Comparison of ENCODE assay signal across 22 cellular contexts in genomic region chr12:41545761-41546160, GRCh38.
"Had no signal": no experiment of that assay in that cellular context is flagged by ENCODE, and none has a peak within 500 bp of the region (broad histone marks: within the 10 kb centered on the region; RNA-seq: fewer than 3 reads in every experiment).

No MANE protein-coding gene starts in this region.

- H3K4me3 ChIP-seq: colonic mucosa, esophagus muscularis mucosa, gastroesophageal sphincter, heart left ventricle, hepatocyte, left lung, lower lobe of right lung, mucosa of descending colon had no signal

- H3K27ac Mint-ChIP-seq: dendritic cell treated with granulocyte-macrophage colony-stimulating factor and Interleukin-4, amounts not matched to agents 40 ng/mL and 50 ng/mL, for 4 days; effector memory CD8-positive, alpha-beta T cell; endodermal cell; immature natural killer cell; mesothelial cell of epicardium; naive B cell had no signal

- H3K4me1 Mint-ChIP-seq: endodermal cell, immature natural killer cell, mesothelial cell of epicardium, naive B cell had no signal

- H3K4me3 Mint-ChIP-seq: dendritic cell treated with granulocyte-macrophage colony-stimulating factor and Interleukin-4, amounts not matched to agents 40 ng/mL and 50 ng/mL, for 4 days; effector memory CD8-positive, alpha-beta T cell; endodermal cell; immature natural killer cell; mesothelial cell of epicardium; naive B cell had no signal

- H3K36me3 ChIP-seq: colonic mucosa, esophagus muscularis mucosa, heart left ventricle, left lung, lower lobe of right lung had no signal

- H3K36me3 Mint-ChIP-seq: mesothelial cell of epicardium, naive B cell had no signal

- ATAC-seq: effector memory CD8-positive, alpha-beta T cell; foreskin keratinocyte; gastroesophageal sphincter; heart left ventricle; left ventricle myocardium superior; lower lobe of right lung; mucosa of descending colon had no signal

- FAIRE-seq: endometrium, keratinocyte had no signal

- H3K4me1 ChIP-seq: colonic mucosa, esophagus muscularis mucosa, foreskin keratinocyte, gastroesophageal sphincter, heart left ventricle, left lung, lower lobe of right lung had no signal

- H3K27me3 ChIP-seq: colonic mucosa, esophagus muscularis mucosa, foreskin keratinocyte, gastroesophageal sphincter, heart left ventricle, hepatocyte, left lung had no signal

- H3K79me2 ChIP-seq: hepatocyte had no signal

- H3K9me3 ChIP-seq: colonic mucosa, esophagus muscularis mucosa, gastroesophageal sphincter, heart left ventricle, left lung, lower lobe of right lung, mucosa of descending colon had no signal

- H3K9me3 Mint-ChIP-seq: endodermal cell had no signal

- H3K27ac ChIP-seq: colonic mucosa, esophagus muscularis mucosa, foreskin keratinocyte, gastroesophageal sphincter, heart left ventricle, hepatocyte, left lung, lower lobe of right lung had no signal

- H2AFZ ChIP-seq: hepatocyte had no signal

- H3K4me2 ChIP-seq: hepatocyte had no signal

- DNase-seq: colonic mucosa; cortex of kidney; effector CD8-positive, alpha-beta T cell; effector memory CD8-positive, alpha-beta T cell; endodermal cell; foreskin keratinocyte; heart left ventricle; hypothalamus; immature natural killer cell; left lung; left ventricle myocardium superior; lower lobe of right lung; mesenchymal stem cell; mucosa of descending colon; naive B cell had no signal

- H3K27me3 Mint-ChIP-seq: dendritic cell treated with granulocyte-macrophage colony-stimulating factor and Interleukin-4, amounts not matched to agents 40 ng/mL and 50 ng/mL, for 4 days had no signal
